Comparison of ENCODE assay signal across 10 cellular contexts in genomic region chr19:41299046-41299754, GRCh38. TPM values are rescaled to one million over a fixed set of nuclear protein-coding genes. Genes with fewer than 3 reads are reported as not detected.
A peak's percentile ranks its signal among the peaks of the same experiment; 100 is the strongest.
DNase-seq lines count a peak whose midpoint lies in the region; ATAC-seq and TF ChIP-seq lines count a peak whose summit lies in the region.
"Had no signal": no experiment of that assay in that cellular context is flagged by ENCODE, and none has a peak within 500 bp of the region (broad histone marks: within the 10 kb centered on the region; RNA-seq: fewer than 3 reads in every experiment).

No MANE protein-coding gene starts in this region.

- H3K9ac ChIP-seq in PC-3 (ENCODE audit: low read length), result no peak overlapping the region

- POLR2A ChIA-PET in PC-3 (lab: Charles Lee; ENCODE audit: unreplicated experiment), result no interaction called here

- ATAC-seq in PC-3, result no peak

- no peaks in the 10 kb centered on the region for H3K27me3 Mint-ChIP-seq in activated naive CD4-positive, alpha-beta T cell treated with anti-CD3 and anti-CD28 coated beads for 36 hours (ENCODE audit: low read depth)

- H3K4me1 Mint-ChIP-seq in activated naive CD4-positive, alpha-beta T cell treated with anti-CD3 and anti-CD28 coated beads for 36 hours (ENCODE audit: low read depth), result peaks cover 95% of the 10 kb centered on the region

- WGBS in urinary bladder, result 36% methylated on average over 10 of the region's 10 CpGs

- peak overlapping the region; percentile 54 for H3K27ac Mint-ChIP-seq in activated naive CD4-positive, alpha-beta T cell treated with anti-CD3 and anti-CD28 coated beads for 36 hours

- H3K4me1 ChIP-seq in urinary bladder (ENCODE audit: insufficient read depth) (no peaks in the 10 kb centered on the region), PC-3 (ENCODE audit: insufficient read depth, low read length) (no peaks in the 10 kb centered on the region)

- no peaks in the 10 kb centered on the region for H3F3A ChIP-seq in PC-3 (ENCODE audit: low read length, unreplicated experiment)

- no peak for TF ChIP-seq CTCF in PC-3 (conservative IDR thresholded peaks at IDR 0.05; ENCODE audit: low read depth, low read length)

- intact Hi-C loops in activated naive CD4-positive, alpha-beta T cell treated with anti-CD3 and anti-CD28 coated beads for 36 hours (cut with micrococcal nuclease), result no loop called here
- intact Hi-C loops in PC-3 (cut with micrococcal nuclease), result no loop called here

- no peak overlapping the region for H3K4me3 ChIP-seq in urinary bladder (ENCODE audit: low read depth, low read length)
- H3K4me3 ChIP-seq in PC-3 (ENCODE audit: low read length), result no peak overlapping the region

- BruUV-seq in PC-3 (replicated peaks; lab: Mats Ljungman, UMichigan), result no TSS peak

- no peak overlapping the region for H2AFZ ChIP-seq in PC-3 (ENCODE audit: low read length)

- no peak overlapping the region for H3K4me2 ChIP-seq in PC-3 (ENCODE audit: low read length)

- H3K36me3 ChIP-seq in urinary bladder (ENCODE audit: insufficient read depth) (no peaks in the 10 kb centered on the region), PC-3 (ENCODE audit: low read depth, low read length) (peaks cover 73% of the 10 kb centered on the region)

- no peaks in the 10 kb centered on the region for H3K9me3 Mint-ChIP-seq in activated naive CD4-positive, alpha-beta T cell treated with anti-CD3 and anti-CD28 coated beads for 36 hours

- H3K27me3 ChIP-seq in PC-3 (ENCODE audit: low read length), result no peaks in the 10 kb centered on the region

- H3K9me3 ChIP-seq in PC-3 (ENCODE audit: low read length), result no peaks in the 10 kb centered on the region

- no peak overlapping the region for H3K4me3 Mint-ChIP-seq in activated naive CD4-positive, alpha-beta T cell treated with anti-CD3 and anti-CD28 coated beads for 36 hours

- CTCF ChIA-PET in activated naive CD4-positive, alpha-beta T cell treated with anti-CD3 and anti-CD28 coated beads for 36 hours (lab: Charles Lee), result interaction anchor here (0.5 to 2.3 kb wide), 5 partner anchors 8 to 132 kb away, joined by 3 to 11 read pairs (median 4); no protein-coding TSS in a partner anchor
- CTCF ChIA-PET in PC-3 (lab: Charles Lee), result no interaction called here

- H3K79me2 ChIP-seq in PC-3 (ENCODE audit: low read length), result no peaks in the 10 kb centered on the region

- H3K27ac ChIP-seq in cingulate gyrus (ENCODE audit: low read depth, low read length) (peak overlapping the region; percentile 61), urinary bladder (ENCODE audit: low read depth) (peak overlapping the region; percentile 34), PC-3 (ENCODE audit: low read length) (no peak overlapping the region)
- H3K27ac ChIP-seq: C4-2B had no signal

- H3K36me3 Mint-ChIP-seq in activated naive CD4-positive, alpha-beta T cell treated with anti-CD3 and anti-CD28 coated beads for 36 hours (ENCODE audit: low read depth), result peaks cover 79% of the 10 kb centered on the region

- no peaks in the 10 kb centered on the region for H3K9me2 ChIP-seq in PC-3 (replicated peaks; ENCODE audit: low read length)

- no peaks in the 10 kb centered on the region for H4K20me1 ChIP-seq in PC-3 (ENCODE audit: low read length)

- no peak for DNase-seq in activated naive CD4-positive, alpha-beta T cell treated with anti-CD3 and anti-CD28 coated beads for 36 hours
- no peak for DNase-seq in activated naive CD4-positive, alpha-beta T cell (lab: John Stamatoyannopoulos, UW)
- DNase-seq in myocyte (ENCODE audit: low read depth) (peak; percentile 85), PC-3 (no peak), COR-L47 (lab: John Stamatoyannopoulos, UW) (no peak)
- DNase-seq in stimulated activated CD4-positive, alpha-beta T cell treated with anti-CD3 and anti-CD28 coated beads, Interleukin-4, amount 100 ng/mL, for 1 hour, result no peak
- DNase-seq: NK-92 treated with Interleukin-12 subunit alpha and Interleukin-12 subunit beta, amount 100 ng/mL, for 24 hours had no signal

RNA-seq across cellular contexts. Expression of gene CCDC97, which starts 10.8 kb away (rescaled TPM):
- 10 to 100 TPM; 14.9 to 15.8 TPM for total RNA-seq in activated naive CD4-positive, alpha-beta T cell treated with anti-CD3 and anti-CD28 coated beads for 36 hours
- total RNA-seq in myocyte (16.0 and 17.4 TPM in 2 replicates), urinary bladder (7.2 TPM), PC-3 (2014; rRNA removed) (18.3 and 18.4 TPM in 2 replicates)
- 19.4 TPM for polyA plus RNA-seq in myocyte (2012)
- polyA plus RNA-seq in urinary bladder, result 18.0 TPM

RNA-seq across cellular contexts. Expression of gene HNRNPUL1, which starts 35.0 kb away (rescaled TPM):
- total RNA-seq in activated naive CD4-positive, alpha-beta T cell treated with anti-CD3 and anti-CD28 coated beads for 36 hours, result 100 to 1,000 TPM; 298 to 301 TPM
- total RNA-seq in myocyte (78.6 and 81.4 TPM in 2 replicates), urinary bladder (79.3 TPM), PC-3 (2014; rRNA removed) (158 and 198 TPM in 2 replicates)
- 112 TPM for polyA plus RNA-seq in myocyte (2012)
- 123 TPM for polyA plus RNA-seq in urinary bladder

RNA-seq across cellular contexts. Expression of gene TGFB1, which starts 54.5 kb away (rescaled TPM):
- 10 to 100 TPM; 94.4 to 95.6 TPM for total RNA-seq in activated naive CD4-positive, alpha-beta T cell treated with anti-CD3 and anti-CD28 coated beads for 36 hours
- total RNA-seq in myocyte (12.3 and 17.1 TPM in 2 replicates), urinary bladder (9.2 TPM), PC-3 (2014; rRNA removed) (16.4 and 23.4 TPM in 2 replicates)
- 84.2 TPM for polyA plus RNA-seq in myocyte (2012)
- polyA plus RNA-seq in urinary bladder, result 58.9 TPM
